ENCODE assay signal across 25 cellular contexts in genomic region chr1:213600879-213601278, GRCh38.
A peak's percentile ranks its signal among the peaks of the same experiment; 100 is the strongest.
DNase-seq lines count a peak whose midpoint lies in the region; ATAC-seq and TF ChIP-seq lines count a peak whose summit lies in the region.
"Had no signal": no experiment of that assay in that cellular context is flagged by ENCODE, and none has a peak within 500 bp of the region (broad histone marks: within the 10 kb centered on the region; RNA-seq: fewer than 3 reads in every experiment).

No MANE protein-coding gene starts in this region.

- no peak overlapping the region for H2AFZ ChIP-seq in mammary epithelial cell (ENCODE audit: low read depth, low read length)
- H2AFZ ChIP-seq: GM23248 had no signal

- POLR2A ChIA-PET in MCF 10A (lab: Yijun Ruan, JAX), result no interaction called here

- in situ Hi-C loops in mammary epithelial cell (cut with MboI; ENCODE audit: low sequenced_read_pairs in 2 of 2), result no loop called here

- H3K9me3 Mint-ChIP-seq in MCF 10A (ENCODE audit: unreplicated experiment) (no peaks in the 10 kb centered on the region), nephron progenitor cell (no peaks in the 10 kb centered on the region)
- H3K9me3 Mint-ChIP-seq: CD8-positive, alpha-beta T cell; T-cell had no signal

- H3K27me3 ChIP-seq in mammary epithelial cell (ENCODE audit: insufficient read depth, low read length), result no peaks in the 10 kb centered on the region
- H3K27me3 ChIP-seq: Peyer's patch had no signal

- H3K9me3 ChIP-seq in mammary epithelial cell (replicated peaks; ENCODE audit: insufficient read depth, low read length), result no peaks in the 10 kb centered on the region
- H3K9me3 ChIP-seq: HAP-1, Peyer's patch had no signal

- H3K4me3 Mint-ChIP-seq in MCF 10A (ENCODE audit: unreplicated experiment), result no peak overlapping the region
- no peak overlapping the region for H3K4me3 Mint-ChIP-seq in nephron progenitor cell
- H3K4me3 Mint-ChIP-seq: CD8-positive, alpha-beta T cell; T-cell had no signal

- H3K4me2 ChIP-seq in mammary epithelial cell (ENCODE audit: insufficient read depth, low read depth, low read length), result no peak overlapping the region

- no peak overlapping the region for H3K27ac ChIP-seq in mammary epithelial cell (ENCODE audit: insufficient read depth, low read depth, low read length)
- H3K27ac ChIP-seq: GM23248, Peyer's patch had no signal

- no peaks in the 10 kb centered on the region for H3K36me3 ChIP-seq in mammary epithelial cell (ENCODE audit: insufficient read depth, low read length)
- H3K36me3 ChIP-seq: HAP-1, Peyer's patch had no signal

- no peaks in the 10 kb centered on the region for H3K79me2 ChIP-seq in mammary epithelial cell (ENCODE audit: insufficient read depth, low read length)

- DNase-seq in NCI-H146 (lab: John Stamatoyannopoulos, UW), result peak; percentile 41
- DNase-seq in NCI-H146 treated with DMSO at 0.1 percent for 48 hours (lab: John Stamatoyannopoulos, UW; ENCODE audit: unreplicated experiment), result no peak
- peak; percentile 23 for DNase-seq in MCF 10A (ENCODE audit: unreplicated experiment)
- no peak for DNase-seq in mammary epithelial cell
- peak; percentile 30 for DNase-seq in NCI-H1105 treated with DMSO at 0.1 percent for 48 hours (lab: John Stamatoyannopoulos, UW)
- DNase-seq in nephron progenitor cell, result no peak
- DNase-seq in NCI-H187 treated with DMSO at 0.1 percent for 48 hours (lab: John Stamatoyannopoulos, UW), result no peak
- DNase-seq: AML-193; C1 segment of cervical spinal cord; Calu3; CD8-positive, alpha-beta T cell; DND-41; GM23248; IMR-90; Karpas-422; NCI-H1417 treated with DMSO at 0.1 percent for 48 hours; NCI-H2029; NCI-H524 treated with DMSO at 0.1 percent for 48 hours; Peyer's patch; T-cell; T-helper 9 cell had no signal

- H3K9ac ChIP-seq in mammary epithelial cell (ENCODE audit: insufficient read depth, low read length), result no peak overlapping the region
- H3K9ac ChIP-seq: GM23248 had no signal

- no peak overlapping the region for H3K27ac Mint-ChIP-seq in MCF 10A (ENCODE audit: low read depth, unreplicated experiment)
- H3K27ac Mint-ChIP-seq in nephron progenitor cell, result peak overlapping the region; percentile 47
- H3K27ac Mint-ChIP-seq: CD8-positive, alpha-beta T cell; T-cell had no signal

- no TSS peak for BruUV-seq in MCF 10A (replicated peaks; lab: Mats Ljungman, UMichigan)
- no TSS peak for BruUV-seq in mammary epithelial cell (replicated peaks; lab: Mats Ljungman, UMichigan)

- no peak for ATAC-seq in HG02588 (IDR thresholded peaks at IDR 0.05; ENCODE audit: unreplicated experiment)
- ATAC-seq: CD8-positive, alpha-beta T cell; GM12878; SK-N-SH treated with all-trans-retinoic acid at 6 μM for 48 hours; T-cell had no signal

- intact Hi-C loops in MCF 10A (cut with micrococcal nuclease) (no loop called here), mammary epithelial cell (cut with micrococcal nuclease) (no loop called here)

- H3K4me1 Mint-ChIP-seq in MCF 10A (ENCODE audit: insufficient read depth, unreplicated experiment) (no peaks in the 10 kb centered on the region), nephron progenitor cell (no peaks in the 10 kb centered on the region)
- H3K4me1 Mint-ChIP-seq: T-cell had no signal

- dilution Hi-C loops in mammary epithelial cell (cut with HindIII; ENCODE audit: low sequenced_read_pairs), result no loop called here

- CTCF ChIA-PET in MCF 10A (lab: Yijun Ruan, JAX), result no interaction called here
- CTCF ChIA-PET in mammary epithelial cell (lab: Charles Lee; ENCODE audit: low non-redundant PET), result no interaction called here

- H4K20me1 ChIP-seq in mammary epithelial cell (ENCODE audit: insufficient read depth, low read length), result no peaks in the 10 kb centered on the region

- H3K36me3 Mint-ChIP-seq in MCF 10A (ENCODE audit: insufficient read depth, unreplicated experiment) (no peaks in the 10 kb centered on the region), nephron progenitor cell (ENCODE audit: low read depth) (no peaks in the 10 kb centered on the region)
- H3K36me3 Mint-ChIP-seq: CD8-positive, alpha-beta T cell; T-cell had no signal

- no peak for TF ChIP-seq CTCF in MCF 10A (IDR thresholded peaks at IDR 0.05; ENCODE audit: unreplicated experiment)
- no peak for TF ChIP-seq CTCF in mammary epithelial cell (conservative IDR thresholded peaks at IDR 0.05 in 1 of 2, IDR thresholded peaks at IDR 0.05 in 1 of 2; ENCODE audit: extremely low read depth in 1 of 2, insufficient read depth in 1 of 2, low read depth in 1 of 2, low read length in 2 of 2)
- no peak for TF ChIP-seq CTCF in nephron progenitor cell (IDR thresholded peaks at IDR 0.05)

- no peak overlapping the region for H3K4me3 ChIP-seq in mammary epithelial cell (replicated peaks in 1 of 3; ENCODE audit: insufficient read depth in 1 of 3, low read depth in 2 of 3, low read length in 3 of 3)
- H3K4me3 ChIP-seq: GM12878, GM23248, HAP-1, Peyer's patch had no signal

- peaks cover 8% of the 10 kb centered on the region for H3K27me3 Mint-ChIP-seq in MCF 10A (ENCODE audit: insufficient read depth, unreplicated experiment)
- peaks cover 7% of the 10 kb centered on the region for H3K27me3 Mint-ChIP-seq in nephron progenitor cell (ENCODE audit: low read depth, poor library complexity)

- H3K4me1 ChIP-seq in mammary epithelial cell (ENCODE audit: insufficient read depth, low read length), result no peaks in the 10 kb centered on the region
- H3K4me1 ChIP-seq: HAP-1, Peyer's patch had no signal

Comparison
In these comparisons a context has a peak if more than half of its experiments do, and no peak if none do; other contexts are left out.
1. DNase-seq: peak in NCI-H146 (single experiment), MCF 10A (single experiment) and NCI-H1105 treated with DMSO at 0.1 percent for 48 hours (single experiment); none in NCI-H146 treated with DMSO at 0.1 percent for 48 hours (single experiment), mammary epithelial cell (single experiment), nephron progenitor cell (single experiment) and NCI-H187 treated with DMSO at 0.1 percent for 48 hours (single experiment).